In the genomic region with DNA sequence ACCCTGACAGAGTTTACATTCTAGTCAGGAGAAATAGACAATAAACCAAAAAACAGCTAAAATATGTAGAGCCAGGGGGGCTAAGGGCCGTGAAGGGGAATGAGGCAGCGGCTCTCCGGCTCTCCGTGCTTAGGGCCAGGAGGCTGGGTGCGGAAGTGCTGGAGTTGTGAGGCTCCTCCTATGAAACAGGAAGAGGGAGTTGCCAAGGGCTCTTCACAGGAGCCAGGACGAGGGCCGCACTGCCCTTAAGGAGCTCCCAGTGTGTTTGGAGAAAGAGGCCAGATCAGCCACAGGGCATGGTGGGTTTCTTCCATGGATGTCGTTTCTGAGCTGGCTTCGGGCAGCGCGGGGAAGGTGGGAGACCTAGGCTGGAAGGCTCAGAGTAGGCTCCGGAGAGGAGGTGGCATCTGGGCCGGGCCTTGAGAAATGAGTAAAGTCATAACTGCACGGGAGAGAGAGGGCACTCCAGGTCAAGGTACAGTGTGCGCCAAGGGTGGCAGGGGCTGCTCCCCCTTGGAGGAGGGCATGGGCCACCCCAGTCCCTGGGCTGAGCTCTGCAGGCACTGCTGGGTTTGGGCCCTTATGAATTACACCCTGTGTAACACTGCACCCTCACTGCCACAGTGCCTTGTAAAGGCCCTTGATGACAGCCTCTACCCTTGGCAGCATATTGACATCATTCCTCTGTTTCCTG, we compare ENCODE assay signal across 1 cellular context.
A peak's percentile ranks its signal among the peaks of the same experiment; 100 is the strongest.
TF ChIP-seq lines count a peak whose summit lies in the region.

No MANE protein-coding gene starts in this region.

TF ChIP-seq in K562, 482 proteins besides CTCF, POLR2A, EP300 and RAD21:
- TF ChIP-seq FOS (IDR thresholded peaks at IDR 0.05; ENCODE audit: extremely low read depth, insufficient read length) (no peak), GABPA (tag; conservative IDR thresholded peaks at IDR 0.05; ENCODE audit: low read depth) (peak; percentile 37; the same call in 1 of the 2 replicates), ELF4 (CRISPR knock-in tag; IDR thresholded peaks at IDR 0.05) (no peak), ETV1 (tag; conservative IDR thresholded peaks at IDR 0.05; ENCODE audit: low read depth) (peak; percentile 14; the same call in 1 of the 2 replicates), NFE2L1 (tag; IDR thresholded peaks at IDR 0.05; ENCODE audit: borderline replicate concordance, low read depth) (no peak), MCM5 (IDR thresholded peaks at IDR 0.05; ENCODE audit: low read depth) (no peak), SPI1 (IDR thresholded peaks at IDR 0.05; ENCODE audit: borderline replicate concordance, low read depth, low read length) (peak; percentile 68), ELF1 (tag; IDR thresholded peaks at IDR 0.05) (peak; percentile 69), PHTF2 (CRISPR knock-in tag; IDR thresholded peaks at IDR 0.05) (no peak), ERF (CRISPR knock-in tag; IDR thresholded peaks at IDR 0.05) (0 out of 2 replicates have a peak, but pooled peaks have one; percentile 50), ZNF507 (tag; conservative IDR thresholded peaks at IDR 0.05) (no peak), RNF2 (IDR thresholded peaks at IDR 0.05) (no peak)
- TF ChIP-seq, protein P1, sequence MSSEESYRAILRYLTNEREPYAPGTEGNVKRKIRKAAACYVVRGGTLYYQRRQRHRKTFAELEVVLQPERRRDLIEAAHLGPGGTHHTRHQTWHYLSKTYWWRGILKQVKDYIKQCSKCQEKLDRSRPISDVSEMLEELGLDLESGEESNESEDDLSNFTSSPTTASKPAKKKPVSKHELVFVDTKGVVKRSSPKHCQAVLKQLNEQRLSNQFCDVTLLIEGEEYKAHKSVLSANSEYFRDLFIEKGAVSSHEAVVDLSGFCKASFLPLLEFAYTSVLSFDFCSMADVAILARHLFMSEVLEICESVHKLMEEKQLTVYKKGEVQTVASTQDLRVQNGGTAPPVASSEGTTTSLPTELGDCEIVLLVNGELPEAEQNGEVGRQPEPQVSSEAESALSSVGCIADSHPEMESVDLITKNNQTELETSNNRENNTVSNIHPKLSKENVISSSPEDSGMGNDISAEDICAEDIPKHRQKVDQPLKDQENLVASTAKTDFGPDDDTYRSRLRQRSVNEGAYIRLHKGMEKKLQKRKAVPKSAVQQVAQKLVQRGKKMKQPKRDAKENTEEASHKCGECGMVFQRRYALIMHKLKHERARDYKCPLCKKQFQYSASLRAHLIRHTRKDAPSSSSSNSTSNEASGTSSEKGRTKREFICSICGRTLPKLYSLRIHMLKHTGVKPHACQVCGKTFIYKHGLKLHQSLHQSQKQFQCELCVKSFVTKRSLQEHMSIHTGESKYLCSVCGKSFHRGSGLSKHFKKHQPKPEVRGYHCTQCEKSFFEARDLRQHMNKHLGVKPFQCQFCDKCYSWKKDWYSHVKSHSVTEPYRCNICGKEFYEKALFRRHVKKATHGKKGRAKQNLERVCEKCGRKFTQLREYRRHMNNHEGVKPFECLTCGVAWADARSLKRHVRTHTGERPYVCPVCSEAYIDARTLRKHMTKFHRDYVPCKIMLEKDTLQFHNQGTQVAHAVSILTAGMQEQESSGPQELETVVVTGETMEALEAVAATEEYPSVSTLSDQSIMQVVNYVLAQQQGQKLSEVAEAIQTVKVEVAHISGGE (CRISPR knock-in tag; IDR thresholded peaks at IDR 0.05): 0 out of 6 replicates have a peak, but pooled peaks of 1 of the 3 experiments have one; percentile 26
